Comparison of ENCODE assay signal across 25 cellular contexts in genomic region chr22:33889748-33890147, GRCh38. TPM values are rescaled to one million over a fixed set of nuclear protein-coding genes. Genes with fewer than 3 reads are reported as not detected.
DNase-seq lines count a peak whose midpoint lies in the region; ATAC-seq and TF ChIP-seq lines count a peak whose summit lies in the region.
"Had no signal": no experiment of that assay in that cellular context is flagged by ENCODE, and none has a peak within 500 bp of the region (broad histone marks: within the 10 kb centered on the region; RNA-seq: fewer than 3 reads in every experiment).

No MANE protein-coding gene starts in this region.

- no peak for TF ChIP-seq EP300 in sigmoid colon (IDR thresholded peaks at IDR 0.05)

- H3K27ac ChIP-seq in right atrium auricular region (no peak overlapping the region), Karpas-422 (ENCODE audit: low read length) (no peak overlapping the region), sigmoid colon (no peak overlapping the region)
- H3K27ac ChIP-seq: 22Rv1 had no signal

- ATAC-seq in Right ventricle myocardium superior (ENCODE audit: poor library complexity) (peak; percentile 12), HG02885 (IDR thresholded peaks at IDR 0.05; ENCODE audit: poor library complexity, unreplicated experiment) (no peak)
- ATAC-seq: activated T-cell treated with anti-CD3 and anti-CD28 coated beads, Interleukin-2, amount 50 U/mL, for 72 hours; esophagus mucosa; HCT116; SK-N-SH treated with all-trans-retinoic acid at 6 μM for 48 hours; T-helper 17 cell had no signal

- H4K20me1 ChIP-seq in Karpas-422 (ENCODE audit: insufficient read depth, low read depth, low read length), result no peaks in the 10 kb centered on the region

- no peaks in the 10 kb centered on the region for H3K27me3 ChIP-seq in right atrium auricular region
- H3K27me3 ChIP-seq in Karpas-422 (ENCODE audit: low read length), result no peaks in the 10 kb centered on the region
- H3K27me3 ChIP-seq in sigmoid colon, result no peaks in the 10 kb centered on the region

- H3K36me3 Mint-ChIP-seq in progenitor cell of endocrine pancreas (ENCODE audit: insufficient read depth), result peaks cover 5% of the 10 kb centered on the region
- H3K36me3 Mint-ChIP-seq: activated CD4-positive, alpha-beta memory T cell treated with anti-CD3 and anti-CD28 coated beads for 36 hours; CD14-positive monocyte had no signal

- 83 to 92% methylated on average over 5 of the region's 5 CpGs for WGBS in sigmoid colon, 2 donors

- H2AFZ ChIP-seq in Karpas-422 (ENCODE audit: low read length), result no peak overlapping the region

- H3K79me2 ChIP-seq in Karpas-422 (ENCODE audit: low read length), result no peaks in the 10 kb centered on the region

- no peak overlapping the region for H3K9ac ChIP-seq in Karpas-422 (ENCODE audit: low read length)

- no peaks in the 10 kb centered on the region for H3K9me3 Mint-ChIP-seq in progenitor cell of endocrine pancreas (ENCODE audit: low read depth)
- H3K9me3 Mint-ChIP-seq: activated CD4-positive, alpha-beta memory T cell treated with anti-CD3 and anti-CD28 coated beads for 36 hours; mesothelial cell of epicardium had no signal

- H3K27ac Mint-ChIP-seq in progenitor cell of endocrine pancreas, result peak overlapping the region; percentile 90
- H3K27ac Mint-ChIP-seq: activated CD4-positive, alpha-beta memory T cell treated with anti-CD3 and anti-CD28 coated beads for 36 hours; activated T-cell treated with anti-CD3 and anti-CD28 coated beads, Interleukin-2, amount 50 U/mL, for 72 hours; dendritic cell treated with granulocyte-macrophage colony-stimulating factor and Interleukin-4, amounts not matched to agents 40 ng/mL and 50 ng/mL, for 4 days; mesothelial cell of epicardium; T-helper 17 cell had no signal

- H3K4me1 Mint-ChIP-seq in progenitor cell of endocrine pancreas (ENCODE audit: low read depth), result peaks cover 50% of the 10 kb centered on the region
- H3K4me1 Mint-ChIP-seq: CD14-positive monocyte, mesothelial cell of epicardium, T-helper 17 cell had no signal

- DNase-seq in Right ventricle myocardium superior (no peak), right atrium auricular region (ENCODE audit: low spot score) (no peak), Karpas-422 (peak; percentile 66), germinal center (ENCODE audit: low spot score) (peak; percentile 17), progenitor cell of endocrine pancreas (ENCODE audit: low spot score, unreplicated experiment) (no peak), nucleus accumbens (lab: John Stamatoyannopoulos, UW) (no peak), sigmoid colon (no peak)
- DNase-seq: activated CD4-positive, alpha-beta memory T cell treated with anti-CD3 and anti-CD28 coated beads for 36 hours; activated CD4-positive, CD25-positive, alpha-beta regulatory T cell treated with anti-CD3 and anti-CD28 coated beads, Interleukin-2, amount 50 U/mL, for 72 hours; activated naive CD4-positive, alpha-beta T cell; activated T-cell treated with anti-CD3 and anti-CD28 coated beads, Interleukin-2, amount 50 U/mL, for 72 hours; DMS79; GF-D8; NCI-H1436 treated with DMSO at 0.1 percent for 48 hours; stimulated activated naive CD4-positive, alpha-beta T cell; T-helper 17 cell had no signal

- H3K4me3 ChIP-seq in right atrium auricular region (no peak overlapping the region), Karpas-422 (ENCODE audit: low read length) (no peak overlapping the region), sigmoid colon (no peak overlapping the region)

- no peak for TF ChIP-seq CTCF in right atrium auricular region (IDR thresholded peaks at IDR 0.05)
- no peak for TF ChIP-seq CTCF in progenitor cell of endocrine pancreas (IDR thresholded peaks at IDR 0.05; ENCODE audit: unreplicated experiment)
- no peak for TF ChIP-seq CTCF in sigmoid colon (IDR thresholded peaks at IDR 0.05)

- H3K9me3 ChIP-seq in right atrium auricular region (no peaks in the 10 kb centered on the region), Karpas-422 (ENCODE audit: low read length) (no peaks in the 10 kb centered on the region), sigmoid colon (no peaks in the 10 kb centered on the region)

- no peak for TF ChIP-seq POLR2A in sigmoid colon (IDR thresholded peaks at IDR 0.05)

- H3K27me3 Mint-ChIP-seq in progenitor cell of endocrine pancreas, result no peaks in the 10 kb centered on the region
- H3K27me3 Mint-ChIP-seq: activated CD4-positive, alpha-beta memory T cell treated with anti-CD3 and anti-CD28 coated beads for 36 hours; central memory CD8-positive, alpha-beta T cell; dendritic cell treated with granulocyte-macrophage colony-stimulating factor and Interleukin-4, amounts not matched to agents 40 ng/mL and 50 ng/mL, for 4 days; T-helper 17 cell had no signal

- H3K4me1 ChIP-seq in right atrium auricular region (peaks cover 0 to 21% of the 10 kb centered on the region in 2 donors), Karpas-422 (ENCODE audit: low read length) (peaks cover 16% of the 10 kb centered on the region), sigmoid colon (peaks cover 0 to 49% (median 40%) of the 10 kb centered on the region in 4 donors)

- no peak overlapping the region for H3K4me3 Mint-ChIP-seq in progenitor cell of endocrine pancreas (ENCODE audit: low read depth)
- H3K4me3 Mint-ChIP-seq: activated CD4-positive, alpha-beta memory T cell treated with anti-CD3 and anti-CD28 coated beads for 36 hours; activated T-cell treated with anti-CD3 and anti-CD28 coated beads, Interleukin-2, amount 50 U/mL, for 72 hours; central memory CD8-positive, alpha-beta T cell; dendritic cell treated with granulocyte-macrophage colony-stimulating factor and Interleukin-4, amounts not matched to agents 40 ng/mL and 50 ng/mL, for 4 days; mesothelial cell of epicardium; T-helper 17 cell had no signal

- H3K4me2 ChIP-seq in Karpas-422 (ENCODE audit: low read depth, low read length, poor library complexity, severe bottlenecking), result peak overlapping the region; percentile 39

- no peaks in the 10 kb centered on the region for H3K9me2 ChIP-seq in Karpas-422 (replicated peaks; ENCODE audit: insufficient read depth, low read length)

- intact Hi-C loops in Right ventricle myocardium superior (cut with DNase I), result no loop called here
- intact Hi-C loops in sigmoid colon (cut with DNase I), result no loop called here

- no peaks in the 10 kb centered on the region for H3K36me3 ChIP-seq in right atrium auricular region
- no peaks in the 10 kb centered on the region for H3K36me3 ChIP-seq in Karpas-422 (ENCODE audit: insufficient read depth, low read length)
- no peaks in the 10 kb centered on the region for H3K36me3 ChIP-seq in sigmoid colon

RNA-seq across cellular contexts. Expression of gene LARGE1, which starts 30.5 kb away (rescaled TPM):
- total RNA-seq in Right ventricle myocardium superior, result 140 TPM
- total RNA-seq in right atrium auricular region, result 100 to 1,000 TPM in 1 of 2 donors, 10 to 100 TPM in 1; 80.5 to 101 TPM
- total RNA-seq in Karpas-422 (2014; rRNA removed; shearing (Covaris generic); ENCODE audit: low replicate concordance), result 0.15 and 1.0 TPM in 2 replicates
- 166 and 195 TPM in 2 replicates for total RNA-seq in progenitor cell of endocrine pancreas
- total RNA-seq in sigmoid colon, result 10 to 100 TPM; 38.0 to 74.4 (median 61.2) TPM
- 10 to 100 TPM in 1 of 3 donors, 1 to 10 TPM in 2; 5.8 to 12.0 (median 7.2) TPM for polyA plus RNA-seq in sigmoid colon

Comparison
In these comparisons a context has a peak if more than half of its experiments do, and no peak if none do; other contexts are left out.
1. DNase-seq: peak in Karpas-422 (single experiment) and germinal center (single experiment); none in Right ventricle myocardium superior (single experiment), right atrium auricular region (single experiment), progenitor cell of endocrine pancreas (single experiment), nucleus accumbens (0 of 56) and sigmoid colon (single experiment).
2. RNA of gene LARGE1, which starts 30.5 kb away (total RNA-seq): 166 to 195 TPM in progenitor cell of endocrine pancreas, 140 TPM in Right ventricle myocardium superior (single experiment), 80.5 to 101 TPM in right atrium auricular region and 38.0 to 74.4 TPM in sigmoid colon; 0.15 to 1.0 TPM in Karpas-422; every median in the first group is over 10 times any median in the second.